In genomic region chr3:124887996-124888298, GRCh38 we compare ENCODE assay signal across 10 cellular contexts. TPM values are rescaled to one million over a fixed set of nuclear protein-coding genes. Genes with fewer than 3 reads are reported as not detected.
DNase-seq lines count a peak whose midpoint lies in the region; ATAC-seq lines count a peak whose summit lies in the region.
"Had no signal": no experiment of that assay in that cellular context is flagged by ENCODE, and none has a peak within 500 bp of the region (broad histone marks: within the 10 kb centered on the region; RNA-seq: fewer than 3 reads in every experiment).

No MANE protein-coding gene starts in this region.

- peaks cover 4% of the 10 kb centered on the region for H3K4me1 Mint-ChIP-seq in activated CD4-positive, alpha-beta T cell treated with anti-CD3 and anti-CD28 coated beads, Interleukin-2, amount 10 ng/mL, durations not matched to agents 7 days and 5 days
- H3K4me1 Mint-ChIP-seq in activated naive CD8-positive, alpha-beta T cell treated with anti-CD3 and anti-CD28 coated beads, Interleukin-2, amount 50 U/mL, for 24 hours: peaks cover 8% of the 10 kb centered on the region
- peaks cover 6 to 7% of the 10 kb centered on the region in 2 donors for H3K4me1 Mint-ChIP-seq in immature natural killer cell

- H3K9me3 Mint-ChIP-seq in activated CD4-positive, alpha-beta T cell treated with anti-CD3 and anti-CD28 coated beads, Interleukin-2, amount 10 ng/mL, durations not matched to agents 7 days and 5 days: no peaks in the 10 kb centered on the region
- H3K9me3 Mint-ChIP-seq in activated naive CD8-positive, alpha-beta T cell treated with anti-CD3 and anti-CD28 coated beads, Interleukin-2, amount 50 U/mL, for 24 hours: no peaks in the 10 kb centered on the region
- no peaks in the 10 kb centered on the region for H3K9me3 Mint-ChIP-seq in immature natural killer cell

- CTCF ChIA-PET in activated CD4-positive, alpha-beta T cell treated with anti-CD3 and anti-CD28 coated beads, Interleukin-2, amount 10 ng/mL, durations not matched to agents 7 days and 5 days (lab: Charles Lee): interaction anchor here (1.4 to 5.9 kb wide), 3 partner anchors 14 to 143 kb away, joined by 3 to 25 read pairs (median 4); no protein-coding TSS in a partner anchor

- no peak overlapping the region for H3K27ac Mint-ChIP-seq in activated CD4-positive, alpha-beta T cell treated with anti-CD3 and anti-CD28 coated beads, Interleukin-2, amount 10 ng/mL, durations not matched to agents 7 days and 5 days
- H3K27ac Mint-ChIP-seq in activated naive CD8-positive, alpha-beta T cell treated with anti-CD3 and anti-CD28 coated beads, Interleukin-2, amount 50 U/mL, for 24 hours: no peak overlapping the region
- no peak overlapping the region for H3K27ac Mint-ChIP-seq in immature natural killer cell

- POLR2A ChIA-PET in activated CD4-positive, alpha-beta T cell treated with anti-CD3 and anti-CD28 coated beads, Interleukin-2, amount 10 ng/mL, durations not matched to agents 7 days and 5 days (lab: Charles Lee): no interaction called here

- H3K27ac ChIP-seq in subcutaneous abdominal adipose tissue (ENCODE audit: low read depth, low read length): peak overlapping the region; percentile 11

- no peaks in the 10 kb centered on the region for H3K9me3 ChIP-seq in subcutaneous abdominal adipose tissue (ENCODE audit: control insufficient read depth in 5 of 5, low read length in 5 of 5)

- no peaks in the 10 kb centered on the region for H3K27me3 ChIP-seq in subcutaneous abdominal adipose tissue (ENCODE audit: control insufficient read depth in 5 of 5, insufficient read depth in 4 of 5, low read length in 5 of 5)

- H3K4me3 ChIP-seq in subcutaneous abdominal adipose tissue (ENCODE audit: low read depth in 1 of 5, low read length in 5 of 5): peak overlapping the region in 3 of 5 donors; percentile 59 to 79 (median 76)

- no peak for DNase-seq in activated CD4-positive, alpha-beta T cell treated with anti-CD3 and anti-CD28 coated beads, Interleukin-2, amount 10 ng/mL, durations not matched to agents 7 days and 5 days
- no peak for DNase-seq in activated CD4-positive, alpha-beta T cell treated with anti-CD3 and anti-CD28 coated beads, Interleukin-2, amount 50 U/mL, for 4 hours
- DNase-seq in activated naive CD8-positive, alpha-beta T cell treated with anti-CD3 and anti-CD28 coated beads, Interleukin-2, amount 50 U/mL, for 24 hours: no peak
- no peak for DNase-seq in immature natural killer cell
- no peak for DNase-seq in OCI-M2 (lab: John Stamatoyannopoulos, UW; ENCODE audit: unreplicated experiment)
- DNase-seq in NCI-H524 (lab: John Stamatoyannopoulos, UW): no peak
- no peak for DNase-seq in cerebellum (ENCODE audit: low spot score)

- H3K27me3 Mint-ChIP-seq in activated CD4-positive, alpha-beta T cell treated with anti-CD3 and anti-CD28 coated beads, Interleukin-2, amount 10 ng/mL, durations not matched to agents 7 days and 5 days: peaks cover 59% of the 10 kb centered on the region
- H3K27me3 Mint-ChIP-seq in activated naive CD8-positive, alpha-beta T cell treated with anti-CD3 and anti-CD28 coated beads, Interleukin-2, amount 50 U/mL, for 24 hours: peaks cover 53% of the 10 kb centered on the region
- peaks cover 12 to 31% (median 13%) of the 10 kb centered on the region in 3 donors for H3K27me3 Mint-ChIP-seq in immature natural killer cell (ENCODE audit: low read depth in 3 of 3)

- H3K4me1 ChIP-seq in subcutaneous abdominal adipose tissue (ENCODE audit: control insufficient read depth in 5 of 5, insufficient read depth in 5 of 5, low read length in 5 of 5): peaks cover 4 to 39% (median 34%) of the 10 kb centered on the region in 5 donors

- H3K36me3 ChIP-seq in subcutaneous abdominal adipose tissue (ENCODE audit: control insufficient read depth in 5 of 5, insufficient read depth in 5 of 5, low read length in 5 of 5): peaks cover 0 to 5% (median 0%) of the 10 kb centered on the region in 5 donors

- H3K9ac ChIP-seq in subcutaneous abdominal adipose tissue (ENCODE audit: low read length in 5 of 5): peak overlapping the region in 2 of 5 donors; percentile 52 to 81

- H3K36me3 Mint-ChIP-seq in activated CD4-positive, alpha-beta T cell treated with anti-CD3 and anti-CD28 coated beads, Interleukin-2, amount 10 ng/mL, durations not matched to agents 7 days and 5 days (ENCODE audit: low read depth): no peaks in the 10 kb centered on the region
- H3K36me3 Mint-ChIP-seq in activated naive CD8-positive, alpha-beta T cell treated with anti-CD3 and anti-CD28 coated beads, Interleukin-2, amount 50 U/mL, for 24 hours (ENCODE audit: low read depth): no peaks in the 10 kb centered on the region
- no peaks in the 10 kb centered on the region for H3K36me3 Mint-ChIP-seq in immature natural killer cell

- ATAC-seq in activated naive CD8-positive, alpha-beta T cell treated with anti-CD3 and anti-CD28 coated beads, Interleukin-2, amount 50 U/mL, for 24 hours: no peak

- H3K4me3 Mint-ChIP-seq in activated CD4-positive, alpha-beta T cell treated with anti-CD3 and anti-CD28 coated beads, Interleukin-2, amount 10 ng/mL, durations not matched to agents 7 days and 5 days: peak overlapping the region; percentile 54
- peak overlapping the region; percentile 52 for H3K4me3 Mint-ChIP-seq in activated naive CD8-positive, alpha-beta T cell treated with anti-CD3 and anti-CD28 coated beads, Interleukin-2, amount 50 U/mL, for 24 hours
- H3K4me3 Mint-ChIP-seq in immature natural killer cell: peak overlapping the region; percentile 58 to 82 (median 71)

RNA-seq across cellular contexts. Expression of gene ITGB5, which starts 0.8 kb away (rescaled TPM):
- under 1 TPM; 0.15 to 0.37 TPM for total RNA-seq in activated CD4-positive, alpha-beta T cell treated with anti-CD3 and anti-CD28 coated beads, Interleukin-2, amount 10 ng/mL, durations not matched to agents 7 days and 5 days
- 1 to 10 TPM in 1 of 3 donors, under 1 TPM in 1, not detected in 1; 0.52 to 1.1 TPM for polyA plus RNA-seq in immature natural killer cell
- total RNA-seq in cerebellum: 17.1 TPM
- total RNA-seq: OCI-LY7 had no signal

RNA-seq across cellular contexts. Expression of gene MUC13, which starts 46.6 kb away (rescaled TPM):
- total RNA-seq in activated CD4-positive, alpha-beta T cell treated with anti-CD3 and anti-CD28 coated beads, Interleukin-2, amount 10 ng/mL, durations not matched to agents 7 days and 5 days: not detected
- not detected for polyA plus RNA-seq in immature natural killer cell
- 0.18 TPM for total RNA-seq in cerebellum
- total RNA-seq: OCI-LY7, urinary bladder had no signal
- polyA plus RNA-seq: urinary bladder had no signal

Comparison
In these comparisons a context has a peak if more than half of its experiments do, and no peak if none do; other contexts are left out.
1. RNA of gene ITGB5, which starts 0.8 kb away (total RNA-seq): 17.1 TPM in cerebellum (single experiment); 0.15 to 0.37 TPM in activated CD4-positive, alpha-beta T cell treated with anti-CD3 and anti-CD28 coated beads, Interleukin-2, amount 10 ng/mL, durations not matched to agents 7 days and 5 days; every median in the first group is over 10 times any median in the second.
2. Peak in every context shown above with its lines, with median percentiles within 50 percentile points of each other: H3K4me3 Mint-ChIP-seq.